ENCODE assay signal across 1 cellular context in genomic region chr1:36199934-36200741, GRCh38.
TF ChIP-seq lines count a peak whose summit lies in the region.

No MANE protein-coding gene starts in this region.

TF ChIP-seq in HepG2, 621 proteins besides CTCF, POLR2A, EP300 and RAD21:
- TF ChIP-seq GABPA (IDR thresholded peaks at IDR 0.05; ENCODE audit: low read depth, low read length) (no peak), GABPA (CRISPR knock-in tag; IDR thresholded peaks at IDR 0.05; ENCODE audit: low read depth) (0 out of 2 replicates have a peak, but pooled peaks have one; percentile 27), ZMYM3 (CRISPR knock-in tag; IDR thresholded peaks at IDR 0.05) (peak; percentile 35; the same call in 1 of the 2 replicates), HNRNPK (IDR thresholded peaks at IDR 0.05; ENCODE audit: low read depth, low read length, poor library complexity, severe bottlenecking) (no peak), CEBPB (IDR thresholded peaks at IDR 0.05; ENCODE audit: borderline replicate concordance, low read depth, low read length) (peak; percentile 26; the same call in 1 of the 2 replicates), KDM1A (CRISPR knock-in tag; IDR thresholded peaks at IDR 0.05) (peak; percentile 11; the same call in 1 of the 2 replicates), ELF1 (CRISPR knock-in tag; IDR thresholded peaks at IDR 0.05) (peak; percentile 48; the same call in 1 of the 2 replicates)
